ENCODE assay signal across 1 cellular context in genomic region chr1:108551157-108551862, GRCh38.
TF ChIP-seq lines count a peak whose summit lies in the region.

No MANE protein-coding gene starts in this region.

TF ChIP-seq in K562, 482 proteins besides CTCF, POLR2A, EP300 and RAD21 (continued from another document):
- TF ChIP-seq CUX1 (CRISPR knock-in tag; IDR thresholded peaks at IDR 0.05) (no peak), KLF1 (tag; IDR thresholded peaks at IDR 0.05) (no peak), ZNF668 (CRISPR knock-in tag; IDR thresholded peaks at IDR 0.05) (no peak), DPF2 (IDR thresholded peaks at IDR 0.05) (peak; percentile 47; the same call in 1 of the 2 replicates), GATA2 (CRISPR knock-in tag; IDR thresholded peaks at IDR 0.05) (no peak), FOXJ3 (CRISPR knock-in tag; IDR thresholded peaks at IDR 0.05) (no peak), ZNF165 (CRISPR knock-in tag; IDR thresholded peaks at IDR 0.05; ENCODE audit: borderline replicate concordance) (no peak), IFI16 (CRISPR knock-in tag; IDR thresholded peaks at IDR 0.05) (no peak), TBP (optimal IDR thresholded peaks at IDR 0.05; ENCODE audit: low read depth, low read length) (no peak), MAFG (tag; conservative IDR thresholded peaks at IDR 0.05) (no peak), CHCHD3 (CRISPR knock-in tag; IDR thresholded peaks at IDR 0.05) (no peak), ARID1B (IDR thresholded peaks at IDR 0.05) (peak; percentile 49; the same call in 1 of the 2 replicates), SMARCE1 (IDR thresholded peaks at IDR 0.05) (peak; percentile 50; the same call in 1 of the 2 replicates), ZNF586 (CRISPR knock-in tag; conservative IDR thresholded peaks at IDR 0.05) (no peak), ZNF780A (CRISPR knock-in tag; IDR thresholded peaks at IDR 0.05) (no peak), SMARCC2 (IDR thresholded peaks at IDR 0.05; ENCODE audit: low read depth) (no peak), ZEB2 (IDR thresholded peaks at IDR 0.05) (no peak), SOX6 (IDR thresholded peaks at IDR 0.05) (peak; percentile 33; the same call in 1 of the 2 replicates), NFE2 (IDR thresholded peaks at IDR 0.05; ENCODE audit: low read depth) (peak; percentile 65), CEBPG (CRISPR knock-in tag; IDR thresholded peaks at IDR 0.05) (no peak), CEBPG (tag; conservative IDR thresholded peaks at IDR 0.05 in 1 of 2, IDR thresholded peaks at IDR 0.05 in 1 of 2) (0 out of 4 replicates have a peak, but pooled peaks of 1 of the 2 experiments have one; percentile 27)
